In the genomic region with DNA sequence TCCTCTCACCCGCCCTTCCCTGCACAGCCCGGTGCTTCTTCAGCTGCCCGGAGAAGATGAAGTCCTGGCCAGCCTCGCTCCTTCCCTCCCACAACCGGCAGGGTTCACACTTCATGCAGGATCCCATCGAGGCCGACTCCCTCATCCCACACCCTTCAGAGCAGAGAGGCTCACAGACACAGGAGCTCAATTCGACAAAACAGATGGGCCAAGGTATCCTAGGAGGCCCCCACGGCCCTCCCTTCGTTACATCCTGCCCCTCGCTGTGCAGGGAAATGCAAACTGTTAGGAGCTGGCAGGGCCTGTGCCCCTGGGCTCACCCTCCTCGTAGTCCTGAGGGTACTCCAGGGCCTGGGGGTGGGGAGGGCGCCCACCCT, we compare ENCODE assay signal across 24 cellular contexts.
DNase-seq lines count a peak whose midpoint lies in the region; ATAC-seq and TF ChIP-seq lines count a peak whose summit lies in the region.
"Had no signal": no experiment of that assay in that cellular context is flagged by ENCODE, and none has a peak within 500 bp of the region (broad histone marks: within the 10 kb centered on the region; RNA-seq: fewer than 3 reads in every experiment).

No MANE protein-coding gene starts in this region.

- no peaks in the 10 kb centered on the region for H3K9me3 Mint-ChIP-seq in neural crest cell
- H3K9me3 Mint-ChIP-seq: activated naive CD4-positive, alpha-beta T cell treated with anti-CD3 and anti-CD28 coated beads, Interleukin-2, amount 50 U/mL, for 24 hours; dendritic cell treated with granulocyte-macrophage colony-stimulating factor and Interleukin-4, amounts not matched to agents 40 ng/mL and 50 ng/mL, for 4 days had no signal

- H3K9me3 ChIP-seq in upper lobe of left lung: no peaks in the 10 kb centered on the region
- H3K9me3 ChIP-seq: pancreas, thoracic aorta had no signal

- WGBS in upper lobe of left lung, 2 donors: 65 to 69% methylated on average over 8 to 11 of the region's 13 CpGs

- peaks cover 5% of the 10 kb centered on the region for H3K36me3 Mint-ChIP-seq in neural crest cell (ENCODE audit: low read depth)

- peaks cover 4% of the 10 kb centered on the region for H3K4me1 Mint-ChIP-seq in neural crest cell
- H3K4me1 Mint-ChIP-seq: activated naive CD4-positive, alpha-beta T cell treated with anti-CD3 and anti-CD28 coated beads, Interleukin-2, amount 50 U/mL, for 24 hours had no signal

- no peak for TF ChIP-seq POLR2A in upper lobe of left lung (IDR thresholded peaks at IDR 0.05)

- peak; percentile 44 for ATAC-seq in foreskin keratinocyte
- ATAC-seq in upper lobe of left lung (ENCODE audit: low FRiP score in 2 of 2): peak; percentile 27 to 53
- no peak for ATAC-seq in GM18858 (IDR thresholded peaks at IDR 0.05; ENCODE audit: unreplicated experiment)
- ATAC-seq: HCT116, left lobe of liver had no signal

- H3K27me3 Mint-ChIP-seq in neural crest cell (ENCODE audit: low read depth): no peaks in the 10 kb centered on the region
- H3K27me3 Mint-ChIP-seq: activated naive CD4-positive, alpha-beta T cell treated with anti-CD3 and anti-CD28 coated beads, Interleukin-2, amount 50 U/mL, for 24 hours; dendritic cell treated with granulocyte-macrophage colony-stimulating factor and Interleukin-4, amounts not matched to agents 40 ng/mL and 50 ng/mL, for 4 days had no signal

- no peaks in the 10 kb centered on the region for H3K4me1 ChIP-seq in foreskin keratinocyte
- H3K4me1 ChIP-seq in upper lobe of left lung: no peaks in the 10 kb centered on the region
- H3K4me1 ChIP-seq: pancreas had no signal

- H3K27me3 ChIP-seq in foreskin keratinocyte: no peaks in the 10 kb centered on the region
- H3K27me3 ChIP-seq in upper lobe of left lung: no peaks in the 10 kb centered on the region
- H3K27me3 ChIP-seq: pancreas had no signal

- TF ChIP-seq CTCF in foreskin keratinocyte (conservative IDR thresholded peaks at IDR 0.05) (no peak), neural crest cell (conservative IDR thresholded peaks at IDR 0.05) (no peak), upper lobe of left lung (IDR thresholded peaks at IDR 0.05) (no peak)

- H3K27ac Mint-ChIP-seq in neural crest cell (ENCODE audit: unreplicated experiment): peak overlapping the region; percentile 84
- H3K27ac Mint-ChIP-seq: activated naive CD4-positive, alpha-beta T cell treated with anti-CD3 and anti-CD28 coated beads, Interleukin-2, amount 50 U/mL, for 24 hours; dendritic cell treated with granulocyte-macrophage colony-stimulating factor and Interleukin-4, amounts not matched to agents 40 ng/mL and 50 ng/mL, for 4 days had no signal

- DNase-seq in activated effector memory CD4-positive, alpha-beta T cell treated with anti-CD3 and anti-CD28 coated beads, Interleukin-2, amount 50 U/mL, for 16 hours: peak; percentile 53
- DNase-seq in activated effector memory CD4-positive, alpha-beta T cell treated with Interleukin-2 at 50 U/mL for 16 hours: no peak
- DNase-seq in foreskin keratinocyte: no peak
- DNase-seq in neural crest cell (ENCODE audit: low read depth, low spot score): no peak
- DNase-seq in upper lobe of left lung: no peak
- no peak for DNase-seq in HK-2 (ENCODE audit: unreplicated experiment)
- DNase-seq in NCI-H146 treated with DMSO at 0.1 percent for 48 hours (lab: John Stamatoyannopoulos, UW; ENCODE audit: unreplicated experiment): no peak
- DNase-seq: activated CD4-positive, alpha-beta T cell treated with anti-CD3 and anti-CD28 coated beads, Interleukin-2, amount 50 U/mL, for 48 hours; activated T-cell treated with anti-CD3 and anti-CD28 coated beads, Interleukin-2, amount 50 U/mL, for 1 hour; DMS 273 treated with DMSO at 0.1 percent for 48 hours; NCI-H2029; NCI-H510A; pancreas; RPMI8226; stimulated activated CD4-positive, alpha-beta T cell treated with anti-CD3 and anti-CD28 coated beads, Interleukin-4, amount 100 ng/mL, for 4 hours had no signal

- H3K4me3 Mint-ChIP-seq in neural crest cell: no peak overlapping the region
- H3K4me3 Mint-ChIP-seq: activated naive CD4-positive, alpha-beta T cell treated with anti-CD3 and anti-CD28 coated beads, Interleukin-2, amount 50 U/mL, for 24 hours; dendritic cell treated with granulocyte-macrophage colony-stimulating factor and Interleukin-4, amounts not matched to agents 40 ng/mL and 50 ng/mL, for 4 days had no signal

- TF ChIP-seq EP300 in upper lobe of left lung (IDR thresholded peaks at IDR 0.05): no peak

- H3K27ac ChIP-seq in foreskin keratinocyte (no peak overlapping the region), upper lobe of left lung (no peak overlapping the region)
- H3K27ac ChIP-seq: C4-2B, KMS-11, pancreas, thoracic aorta had no signal

- peaks cover 3 to 25% (median 16%) of the 10 kb centered on the region in 4 donors for H3K36me3 ChIP-seq in upper lobe of left lung
- H3K36me3 ChIP-seq: pancreas had no signal

- no peak overlapping the region for H3K4me3 ChIP-seq in upper lobe of left lung
- H3K4me3 ChIP-seq: pancreas, smooth muscle cell, thoracic aorta had no signal
